ENCODE assay signal across 8 cellular contexts in genomic region chr3:94063497-94064119, GRCh38. TPM values are rescaled to one million over a fixed set of nuclear protein-coding genes. Genes with fewer than 3 reads are reported as not detected.
A peak's percentile ranks its signal among the peaks of the same experiment; 100 is the strongest.
DNase-seq lines count a peak whose midpoint lies in the region; ATAC-seq, FAIRE-seq and TF ChIP-seq lines count a peak whose summit lies in the region.

No MANE protein-coding gene starts in this region.

- TF ChIP-seq POLR2A in heart left ventricle (IDR thresholded peaks at IDR 0.05) = no peak

- TF ChIP-seq CTCF in heart left ventricle (IDR thresholded peaks at IDR 0.05) = no peak
- TF ChIP-seq CTCF in keratinocyte (optimal IDR thresholded peaks at IDR 0.05 in 1 of 3, IDR thresholded peaks at IDR 0.05 in 1 of 3, conservative IDR thresholded peaks at IDR 0.05 in 1 of 3; ENCODE audit: extremely low read depth in 1 of 3, insufficient read depth in 2 of 3, low read length in 3 of 3) = no peak
- no peak for TF ChIP-seq CTCF in thoracic aorta (IDR thresholded peaks at IDR 0.05)

- peak overlapping the region; percentile 96 for H2AFZ ChIP-seq in keratinocyte (ENCODE audit: control insufficient read depth, low read length)

- peak overlapping the region; percentile 100 for H3K27ac Mint-ChIP-seq in activated naive CD4-positive, alpha-beta T cell treated with anti-CD3 and anti-CD28 coated beads, Interleukin-2, amount 50 U/mL, for 72 hours

- H3K4me1 ChIP-seq in heart left ventricle (peaks cover 3 to 43% (median 20%) of the 10 kb centered on the region in 12 donors), keratinocyte (ENCODE audit: control insufficient read depth, extremely low read depth, insufficient read depth, low read length) (no peaks in the 10 kb centered on the region), thoracic aorta (ENCODE audit: control insufficient read depth in 1 of 2, low read depth in 2 of 2) (peaks cover 18 to 33% of the 10 kb centered on the region in 2 donors)

- peaks cover 36 to 54% of the 10 kb centered on the region in 2 donors for H3K36me3 Mint-ChIP-seq in activated naive CD4-positive, alpha-beta T cell treated with anti-CD3 and anti-CD28 coated beads, Interleukin-2, amount 50 U/mL, for 72 hours

- dilution Hi-C loops in keratinocyte (cut with MboI; ENCODE audit: extremely low pct_ligation_motif_present, low sequenced_read_pairs) = no loop called here

- peaks cover 0 to 18% of the 10 kb centered on the region in 2 donors for H3K9me3 Mint-ChIP-seq in activated naive CD4-positive, alpha-beta T cell treated with anti-CD3 and anti-CD28 coated beads, Interleukin-2, amount 50 U/mL, for 72 hours

- no peaks in the 10 kb centered on the region for H3K27me3 ChIP-seq in heart left ventricle
- H3K27me3 ChIP-seq in keratinocyte (ENCODE audit: control insufficient read depth, extremely low read depth, insufficient read depth, low read length) = no peaks in the 10 kb centered on the region
- H3K27me3 ChIP-seq in thoracic aorta (replicated peaks; ENCODE audit: insufficient read depth) = no peaks in the 10 kb centered on the region

- H3K9me3 ChIP-seq in heart left ventricle (peaks cover 0 to 5% (median 0%) of the 10 kb centered on the region in 12 donors), keratinocyte (ENCODE audit: control insufficient read depth, low read depth, low read length) (no peaks in the 10 kb centered on the region), thoracic aorta (no peaks in the 10 kb centered on the region)

- H3K36me3 ChIP-seq in heart left ventricle (peaks cover 0 to 30% (median 7%) of the 10 kb centered on the region in 9 donors), keratinocyte (ENCODE audit: control insufficient read depth in 2 of 2, extremely low read depth in 1 of 2, insufficient read depth in 2 of 2, low read length in 2 of 2) (peaks cover 0 to 2% of the 10 kb centered on the region in 2 experiments), thoracic aorta (no peaks in the 10 kb centered on the region)

- no peaks in the 10 kb centered on the region for H3K79me2 ChIP-seq in keratinocyte (ENCODE audit: control insufficient read depth, insufficient read depth, low read length)

- DNase-seq in heart left ventricle = no peak
- DNase-seq in Right ventricle myocardium inferior (ENCODE audit: missing footprints) = no peak
- DNase-seq in activated naive CD4-positive, alpha-beta T cell treated with anti-CD3 and anti-CD28 coated beads, Interleukin-2, amount 50 U/mL, for 72 hours (ENCODE audit: low spot score in 2 of 2) = no peak
- no peak for DNase-seq in keratinocyte (ENCODE audit: low read depth, low spot score)
- no peak for DNase-seq in thoracic aorta (ENCODE audit: low spot score)
- DNase-seq in NCI-H524 treated with DMSO at 0.1 percent for 48 hours (lab: John Stamatoyannopoulos, UW) = no peak
- no peak for DNase-seq in T-helper 9 cell
- no peak for DNase-seq in KBM-7

- in situ Hi-C loops in KBM-7 (cut with MboI; ENCODE audit: low pct_unique_long_range_greater_than_20kb, low sequenced_read_pairs) = no loop called here

- no peaks in the 10 kb centered on the region for H3K9me1 ChIP-seq in keratinocyte (ENCODE audit: control insufficient read depth, extremely low read depth, insufficient read depth, low read length)

- H3K9ac ChIP-seq in keratinocyte (ENCODE audit: control insufficient read depth, extremely low read depth, insufficient read depth, low read length) = peak overlapping the region; percentile 97

- H3K4me3 ChIP-seq in heart left ventricle = peak overlapping the region; percentile 40 to 85 (median 72)
- peak overlapping the region; percentile 66 to 97 (median 91) for H3K4me3 ChIP-seq in keratinocyte (ENCODE audit: control insufficient read depth in 2 of 3, extremely low read depth in 1 of 3, insufficient read depth in 2 of 3, low read depth in 1 of 3, low read length in 3 of 3)
- peak overlapping the region; percentile 84 for H3K4me3 ChIP-seq in thoracic aorta

- FAIRE-seq in keratinocyte (lab: Jason Lieb, UNC) = no peak

- ATAC-seq in heart left ventricle (no peak), Right ventricle myocardium inferior (no peak), thoracic aorta (ENCODE audit: insufficient number of reproducible peaks, low FRiP score, low read depth) (no peak)
- ATAC-seq in activated naive CD4-positive, alpha-beta T cell treated with anti-CD3 and anti-CD28 coated beads, Interleukin-2, amount 50 U/mL, for 72 hours = no peak

- peak overlapping the region; percentile 78 for H3K4me2 ChIP-seq in keratinocyte (ENCODE audit: control insufficient read depth, extremely low read depth, insufficient read depth, low read depth, low read length)

- WGBS in heart left ventricle, 4 donors = 55 to 61% (median 58%) methylated on average over 16 of the region's 16 CpGs

- intact Hi-C loops in heart left ventricle (cut with DNase I) = loop anchor here in 4 of 10 donors (2.0 to 10.0 kb wide), 4 partner anchors 36 to 159 kb away; partner anchors contain the start of gene STX19 (in 1 of the 4)
- intact Hi-C loops in Right ventricle myocardium inferior (cut with DNase I) = loop anchor here (2.0 kb wide), 1 partner anchor 59 kb away; no protein-coding TSS in a partner anchor

- no peaks in the 10 kb centered on the region for H4K20me1 ChIP-seq in keratinocyte (ENCODE audit: control insufficient read depth, extremely low read depth, insufficient read depth, low read length)

- H3K27ac ChIP-seq in heart left ventricle (peak overlapping the region; percentile 79 to 99 (median 90)), keratinocyte (ENCODE audit: control insufficient read depth, insufficient read depth, low read length) (peak overlapping the region; percentile 95), thoracic aorta (peak overlapping the region; percentile 91 to 97)

RNA-seq across cellular contexts. Expression of gene NSUN3, which starts 0.7 kb away (rescaled TPM):
- total RNA-seq in heart left ventricle (10 to 100 TPM in 1 of 9 donors, 1 to 10 TPM in 8; 4.1 to 11.2 (median 7.5) TPM), Right ventricle myocardium inferior (4.8 TPM), thoracic aorta (10 to 100 TPM; 14.4 to 15.8 TPM)
- polyA plus RNA-seq in heart left ventricle (1 to 10 TPM; 2.9 to 7.2 TPM), keratinocyte (3.7 to 6.4 TPM (median 4.2 TPM) in 3 replicates)
- 10 to 100 TPM; 18.3 to 27.1 TPM for total RNA-seq in activated naive CD4-positive, alpha-beta T cell treated with anti-CD3 and anti-CD28 coated beads, Interleukin-2, amount 50 U/mL, for 72 hours
- 1.4 TPM for polyA plus RNA-seq in keratinocyte (2011; ENCODE audit: low read depth)
- polyA plus RNA-seq in keratinocyte (2011; cell fraction: cytosol; rRNA removed) = 3.0 and 5.1 TPM in 2 replicates
- 5.1 and 5.2 TPM in 2 replicates for polyA plus RNA-seq in keratinocyte (2011; cell fraction: nucleus; rRNA removed)
- polyA plus RNA-seq in keratinocyte (2012; ENCODE audit: low replicate concordance) = 4.5 and 4.7 TPM in 2 replicates
- polyA minus RNA-seq in keratinocyte = 9.3 to 23.6 TPM (median 10.1 TPM) in 3 replicates
- polyA minus RNA-seq in keratinocyte (2011; cell fraction: cytosol; rRNA and poly(A)+ RNA removed) = 1.3 TPM
- 8.5 and 13.8 TPM in 2 replicates for polyA minus RNA-seq in keratinocyte (2011; cell fraction: nucleus; rRNA and poly(A)+ RNA removed)

RNA-seq across cellular contexts. Expression of gene DHFR2, which starts 0.9 kb away (rescaled TPM):
- total RNA-seq in heart left ventricle (1 to 10 TPM; 1.6 to 5.4 (median 3.7) TPM), Right ventricle myocardium inferior (2.7 TPM), thoracic aorta (1 to 10 TPM; 4.5 to 8.0 TPM)
- polyA plus RNA-seq in heart left ventricle (1 to 10 TPM; 2.3 to 2.7 TPM), keratinocyte (2.3 to 3.6 TPM (median 2.6 TPM) in 3 replicates)
- total RNA-seq in activated naive CD4-positive, alpha-beta T cell treated with anti-CD3 and anti-CD28 coated beads, Interleukin-2, amount 50 U/mL, for 72 hours = 1 to 10 TPM; 2.3 to 6.7 TPM
- 1.0 TPM for polyA plus RNA-seq in keratinocyte (2011; ENCODE audit: low read depth)
- 1.1 and 2.1 TPM in 2 replicates for polyA plus RNA-seq in keratinocyte (2011; cell fraction: cytosol; rRNA removed)
- 3.4 and 4.7 TPM in 2 replicates for polyA plus RNA-seq in keratinocyte (2011; cell fraction: nucleus; rRNA removed)
- 1.3 and 3.2 TPM in 2 replicates for polyA plus RNA-seq in keratinocyte (2012; ENCODE audit: low replicate concordance)
- 1.6 to 3.8 TPM (median 1.6 TPM) in 3 replicates for polyA minus RNA-seq in keratinocyte
- 2.7 TPM for polyA minus RNA-seq in keratinocyte (2011; cell fraction: cytosol; rRNA and poly(A)+ RNA removed)
- 3.8 and 5.5 TPM in 2 replicates for polyA minus RNA-seq in keratinocyte (2011; cell fraction: nucleus; rRNA and poly(A)+ RNA removed)

RNA-seq across cellular contexts. Expression of gene STX19, which starts 35.2 kb away (rescaled TPM):
- under 1 TPM in 1 of 9 donors, not detected in 8; 0.25 TPM for total RNA-seq in heart left ventricle
- polyA plus RNA-seq in heart left ventricle = not detected
- total RNA-seq in Right ventricle myocardium inferior = not detected
- not detected for total RNA-seq in activated naive CD4-positive, alpha-beta T cell treated with anti-CD3 and anti-CD28 coated beads, Interleukin-2, amount 50 U/mL, for 72 hours
- 0.16 to 0.30 TPM (median 0.28 TPM) in 3 replicates for polyA plus RNA-seq in keratinocyte
- 4.9 TPM for polyA plus RNA-seq in keratinocyte (2011; ENCODE audit: low read depth)
- 0.21 and 0.34 TPM in 2 replicates for polyA plus RNA-seq in keratinocyte (2011; cell fraction: cytosol; rRNA removed)
- polyA plus RNA-seq in keratinocyte (2011; cell fraction: nucleus; rRNA removed) = 0.12 and 0.31 TPM in 2 replicates
- polyA plus RNA-seq in keratinocyte (2012; ENCODE audit: low replicate concordance) = 0.13 and 2.4 TPM in 2 replicates
- polyA minus RNA-seq in keratinocyte = not detected in 3 replicates
- not detected for polyA minus RNA-seq in keratinocyte (2011; cell fraction: cytosol; rRNA and poly(A)+ RNA removed)
- polyA minus RNA-seq in keratinocyte (2011; cell fraction: nucleus; rRNA and poly(A)+ RNA removed) = not detected in 2 replicates
- not detected for total RNA-seq in thoracic aorta
